ENCODE assay signal across 8 cellular contexts in the genomic region with DNA sequence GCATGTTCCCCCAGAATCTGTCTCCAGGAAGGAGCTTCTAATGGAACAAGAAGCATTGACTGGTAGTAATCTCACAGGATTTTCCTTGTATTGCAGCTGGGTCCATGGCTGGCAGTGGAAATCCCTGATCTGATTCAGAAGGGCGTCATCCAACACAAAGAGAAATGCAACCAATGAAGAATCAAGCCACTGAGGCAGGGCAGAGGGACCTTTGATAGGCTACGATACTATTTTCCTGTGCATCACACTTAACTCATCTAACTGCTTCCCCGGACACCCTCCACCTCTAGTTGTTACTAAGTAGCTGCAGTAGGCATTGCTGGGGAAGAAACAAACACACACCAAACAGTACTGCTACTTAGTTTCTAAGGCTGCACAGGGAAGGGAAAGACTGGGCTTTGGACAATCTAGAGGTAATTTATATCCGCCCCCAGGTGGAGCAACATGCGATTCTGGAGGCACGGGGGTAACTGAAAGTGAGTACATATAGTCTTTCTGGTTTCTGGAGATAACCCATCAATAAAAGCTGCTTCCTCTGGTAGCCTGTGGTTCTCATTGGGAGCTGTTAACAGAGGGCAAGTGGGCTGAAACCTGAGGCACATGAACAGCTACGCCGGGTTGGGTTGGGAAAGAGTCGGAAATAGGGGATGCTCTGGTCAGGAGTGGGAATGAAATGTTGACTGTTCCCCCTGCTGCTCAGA. TPM values are rescaled to one million over a fixed set of nuclear protein-coding genes. Genes with fewer than 3 reads are reported as not detected.
DNase-seq lines count a peak whose midpoint lies in the region; ATAC-seq and TF ChIP-seq lines count a peak whose summit lies in the region.

No MANE protein-coding gene starts in this region.

- H2AFZ ChIP-seq in PC-3 (ENCODE audit: low read length) (peak overlapping the region; percentile 81; the same call in 1 of the 2 replicates), parathyroid adenoma (peak overlapping the region; percentile 87)

- H3K79me2 ChIP-seq in PC-3 (ENCODE audit: low read length) = peaks cover 42% of the 10 kb centered on the region
- peaks cover 4% of the 10 kb centered on the region for H3K79me2 ChIP-seq in parathyroid adenoma

- peaks cover 37% of the 10 kb centered on the region for H3K4me1 ChIP-seq in PC-3 (ENCODE audit: insufficient read depth, low read length)
- H3K4me1 ChIP-seq in parathyroid adenoma = no peaks in the 10 kb centered on the region

- no peak for TF ChIP-seq CTCF in GM12864 (IDR thresholded peaks at IDR 0.05; ENCODE audit: low read depth, low read length, missing control alignments)
- TF ChIP-seq CTCF in PC-3 (conservative IDR thresholded peaks at IDR 0.05; ENCODE audit: low read depth, low read length) = no peak
- TF ChIP-seq CTCF in epithelial cell of esophagus (IDR thresholded peaks at IDR 0.05; ENCODE audit: insufficient read depth, low read depth, low read length, missing control alignments) = no peak
- TF ChIP-seq CTCF in parathyroid adenoma (IDR thresholded peaks at IDR 0.05) = no peak

- no peaks in the 10 kb centered on the region for H3K9me2 ChIP-seq in PC-3 (replicated peaks; ENCODE audit: low read length)

- POLR2A ChIA-PET in PC-3 (lab: Charles Lee; ENCODE audit: unreplicated experiment) = interaction anchor here (0.5 to 0.7 kb wide), 3 partner anchors 24 to 47 kb away, joined by 3 to 4 read pairs (median 3); no protein-coding TSS in a partner anchor

- H3K36me3 ChIP-seq in PC-3 (ENCODE audit: low read depth, low read length) (peaks cover 9% of the 10 kb centered on the region; the same call in 1 of the 2 replicates), parathyroid adenoma (ENCODE audit: control insufficient read depth, insufficient read depth, low read length) (no peaks in the 10 kb centered on the region)

- CTCF ChIA-PET in PC-3 (lab: Charles Lee) = no interaction called here

- H3K9ac ChIP-seq in PC-3 (ENCODE audit: low read length) (peak overlapping the region; percentile 96), parathyroid adenoma (no peak overlapping the region)

- peak overlapping the region; percentile 65 for H3K4me3 ChIP-seq in GM12864 (ENCODE audit: low read depth, low read length)
- H3K4me3 ChIP-seq in PC-3 (ENCODE audit: low read length) = peak overlapping the region; percentile 96
- H3K4me3 ChIP-seq in epithelial cell of esophagus (ENCODE audit: low read length) = peak overlapping the region; percentile 84
- H3K4me3 ChIP-seq in parathyroid adenoma (ENCODE audit: low read depth, low read length) = peak overlapping the region; percentile 94

- H3K27me3 ChIP-seq in PC-3 (ENCODE audit: low read length) (no peaks in the 10 kb centered on the region), parathyroid adenoma (ENCODE audit: control insufficient read depth, insufficient read depth, low read length) (no peaks in the 10 kb centered on the region)

- H3K9me3 ChIP-seq in PC-3 (ENCODE audit: low read length) (no peaks in the 10 kb centered on the region), parathyroid adenoma (ENCODE audit: control insufficient read depth, low read length) (no peaks in the 10 kb centered on the region)

- no peaks in the 10 kb centered on the region for H4K20me1 ChIP-seq in PC-3 (ENCODE audit: low read length)

- H3F3A ChIP-seq in PC-3 (ENCODE audit: low read length, unreplicated experiment) = no peaks in the 10 kb centered on the region

- ATAC-seq in PC-3 = peak; percentile 0; the same call in 1 of the 2 replicates
- no peak for ATAC-seq in HG02973 (IDR thresholded peaks at IDR 0.05; ENCODE audit: unreplicated experiment)

- BruUV-seq in PC-3 (replicated peaks; lab: Mats Ljungman, UMichigan) = no TSS peak

- intact Hi-C loops in PC-3 (cut with micrococcal nuclease) = loop anchor here (2.0 kb wide), 1 partner anchor 40 kb away; the partner anchor contains the start of genes NIT1 and PFDN2

- DNase-seq in GM12864 (ENCODE audit: low read depth) (no peak), PC-3 (peak; percentile 25), epithelial cell of esophagus (ENCODE audit: low read depth) (peak; percentile 26), DMS79 (lab: John Stamatoyannopoulos, UW) (no peak), GDM1 (lab: John Stamatoyannopoulos, UW) (no peak)
- DNase-seq in stimulated activated CD4-positive, alpha-beta T cell treated with anti-CD3 and anti-CD28 coated beads, Interleukin-4, amount 100 ng/mL, for 1 hour = no peak

- peak overlapping the region; percentile 21 for H3K27ac ChIP-seq in PC-3 (ENCODE audit: low read length)
- H3K27ac ChIP-seq in parathyroid adenoma = peak overlapping the region; percentile 91

- H3K4me2 ChIP-seq in PC-3 (ENCODE audit: low read length) (peak overlapping the region; percentile 86), parathyroid adenoma (ENCODE audit: low read length) (peak overlapping the region; percentile 69)

RNA-seq across cellular contexts. Expression of gene USP21, which starts 0.8 kb away (rescaled TPM):
- total RNA-seq in PC-3 (2014; rRNA removed) = 20.6 and 24.4 TPM in 2 replicates

RNA-seq across cellular contexts. Expression of gene UFC1, which starts 4.7 kb away (rescaled TPM):
- 84.6 and 113 TPM in 2 replicates for total RNA-seq in PC-3 (2014; rRNA removed)

RNA-seq across cellular contexts. Expression of gene PPOX, which starts 7.8 kb away (rescaled TPM):
- total RNA-seq in PC-3 (2014; rRNA removed) = 21.8 and 22.9 TPM in 2 replicates

RNA-seq across cellular contexts. Expression of gene B4GALT3, which starts 18.8 kb away (rescaled TPM):
- total RNA-seq in PC-3 (2014; rRNA removed) = 76.9 and 85.4 TPM in 2 replicates

RNA-seq across cellular contexts. Expression of gene DEDD, which starts 26.0 kb away (rescaled TPM):
- 23.4 and 39.2 TPM in 2 replicates for total RNA-seq in PC-3 (2014; rRNA removed)

Comparison
In these comparisons a context has a peak if more than half of its experiments do, and no peak if none do; other contexts are left out.
1. DNase-seq: peak in PC-3 (single experiment) and epithelial cell of esophagus (single experiment); none in GM12864 (single experiment), stimulated activated CD4-positive, alpha-beta T cell treated with anti-CD3 and anti-CD28 coated beads, Interleukin-4, amount 100 ng/mL, for 1 hour (single experiment), DMS79 (single experiment) and GDM1 (single experiment).
2. Peak in every context shown above with its lines, with median percentiles within 50 percentile points of each other: H3K4me3 ChIP-seq.